In the genomic region with DNA sequence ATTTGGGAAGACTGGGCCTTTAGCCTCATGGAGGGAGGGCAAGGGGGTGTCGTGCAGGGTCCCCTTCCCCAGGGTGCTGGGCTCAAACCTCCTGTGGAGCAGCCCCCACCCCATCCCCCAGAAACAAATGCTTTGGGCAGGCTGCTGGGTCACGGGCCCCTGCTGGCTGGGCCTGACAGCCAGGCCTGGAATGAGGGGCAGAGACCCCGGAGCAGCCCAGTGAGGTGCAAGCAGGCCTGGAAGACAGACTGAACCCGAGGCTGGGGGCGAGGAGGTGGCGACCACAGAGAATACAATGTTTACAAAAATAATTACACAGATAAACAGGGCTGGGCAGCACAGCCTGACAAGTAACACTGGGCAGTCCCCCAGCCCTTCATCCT, we compare ENCODE assay signal across 20 cellular contexts.
"Had no signal": no experiment of that assay in that cellular context is flagged by ENCODE, and none has a peak within 500 bp of the region (broad histone marks: within the 10 kb centered on the region; RNA-seq: fewer than 3 reads in every experiment).

No MANE protein-coding gene starts in this region.

- H3K4me3 ChIP-seq: body of pancreas, pancreas, sigmoid colon, stomach, testis, upper lobe of right lung had no signal

- H3K27ac ChIP-seq: epithelial cell of prostate, pancreas, sigmoid colon, testis, upper lobe of right lung had no signal

- H3K9me3 ChIP-seq: body of pancreas, colonic mucosa, pancreas, sigmoid colon, stomach, testis, upper lobe of right lung had no signal

- H3K36me3 ChIP-seq: colonic mucosa, pancreas had no signal

- ATAC-seq: activated CD8-positive, alpha-beta memory T cell treated with anti-CD3 and anti-CD28 coated beads, Interleukin-2, amount 10 ng/mL, durations not matched to agents 7 days and 5 days; stimulated activated effector memory CD8-positive, alpha-beta T cell treated with anti-CD3 and anti-CD28 coated beads, Interleukin-12 subunit alpha, Interleukin-12 subunit beta, amount 100 ng/mL, for 72 hours; upper lobe of right lung had no signal

- DNase-seq: activated B cell treated with CpG ODN at 0.5 μM for 24 hours; activated CD4-positive, alpha-beta memory T cell treated with anti-CD3 and anti-CD28 coated beads, Interleukin-2, amount 10 ng/mL, durations not matched to agents 7 days and 5 days; activated CD4-positive, alpha-beta T cell treated with anti-CD3 and anti-CD28 coated beads for 48 hours; activated CD8-positive, alpha-beta memory T cell treated with anti-CD3 and anti-CD28 coated beads, Interleukin-2, amount 10 ng/mL, durations not matched to agents 7 days and 5 days; activated naive CD4-positive, alpha-beta T cell treated with Interleukin-2 at 50 U/mL for 16 hours; activated naive CD8-positive, alpha-beta T cell treated with anti-CD3 and anti-CD28 coated beads, Interleukin-2, amount 10 ng/mL, durations not matched to agents 7 days and 5 days; central memory CD4-positive, alpha-beta T cell; effector memory CD4-positive, alpha-beta T cell; foreskin fibroblast; nephron progenitor cell; sigmoid colon; stimulated activated CD4-positive, alpha-beta T cell treated with anti-CD3 and anti-CD28 coated beads, Interleukin-4, amount 100 ng/mL, for 24 hours; stomach; testis; upper lobe of right lung had no signal

- H3K27me3 ChIP-seq: body of pancreas, colonic mucosa, pancreas, sigmoid colon, stomach, testis, upper lobe of right lung had no signal

- H3K4me1 ChIP-seq: colonic mucosa had no signal
